Comparison of ENCODE assay signal across 8 cellular contexts in the genomic region with DNA sequence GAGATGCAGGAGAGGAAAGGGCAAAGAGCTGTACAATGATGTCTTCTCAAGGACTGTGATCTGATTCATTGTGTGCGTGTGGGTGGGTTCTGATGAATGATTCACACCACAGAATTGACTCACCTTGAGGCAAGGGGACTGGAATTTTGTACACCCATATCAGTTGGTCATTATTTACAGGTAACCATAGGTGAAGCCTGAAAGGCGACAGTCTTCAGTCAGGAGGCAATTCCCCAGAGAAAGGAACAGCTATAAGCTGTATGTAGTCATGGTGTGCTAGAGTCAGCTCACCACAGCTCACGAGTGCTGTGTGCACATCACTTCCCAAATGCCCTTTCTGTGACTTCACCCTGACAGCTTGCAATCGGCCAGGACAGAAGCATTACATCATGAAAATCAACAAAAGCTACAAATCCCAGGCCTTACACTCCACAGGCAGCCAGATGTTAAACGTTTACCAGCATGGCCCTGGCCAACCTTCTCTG.
DNase-seq lines count a peak whose midpoint lies in the region; ATAC-seq, FAIRE-seq and TF ChIP-seq lines count a peak whose summit lies in the region.

No MANE protein-coding gene starts in this region.

- DNase-seq in activated CD8-positive, alpha-beta memory T cell treated with anti-CD3 and anti-CD28 coated beads, Interleukin-2, amount 10 ng/mL, durations not matched to agents 7 days and 5 days: no peak
- no peak for DNase-seq in activated CD8-positive, alpha-beta memory T cell treated with anti-CD3 and anti-CD28 coated beads, Interleukin-2, amount 50 U/mL, for 48 hours
- peak; percentile 39 for DNase-seq in RKO (ENCODE audit: low spot score)
- DNase-seq in fibroblast of mammary gland (ENCODE audit: low read depth): peak; percentile 85
- DNase-seq in D721Med (ENCODE audit: insufficient read length, low spot score): no peak
- no peak for DNase-seq in NCI-H2081 (lab: John Stamatoyannopoulos, UW)

- TF ChIP-seq CTCF in fibroblast of mammary gland (conservative IDR thresholded peaks at IDR 0.05; ENCODE audit: control insufficient read depth, insufficient read depth, low read depth, low read length) (no peak), D721Med (IDR thresholded peaks at IDR 0.05; ENCODE audit: insufficient read depth, missing control alignments) (no peak)

- H3K4me3 ChIP-seq in fibroblast of mammary gland (ENCODE audit: control insufficient read depth, low read depth, low read length): no peak overlapping the region

- FAIRE-seq in D721Med (lab: Jason Lieb, UNC): no peak

- H3K27me3 Mint-ChIP-seq in activated CD8-positive, alpha-beta memory T cell treated with anti-CD3 and anti-CD28 coated beads, Interleukin-2, amount 10 ng/mL, durations not matched to agents 7 days and 5 days: no peaks in the 10 kb centered on the region
- peaks cover 8% of the 10 kb centered on the region for H3K27me3 Mint-ChIP-seq in stimulated activated memory B cell treated with anti-CD40 and anti-IgM and Interleukin-4, amounts not matched to agents 10 μg/mL and 1 μg/mL and 100 μg/mL, for 72 hours

- H3K27ac Mint-ChIP-seq in activated CD8-positive, alpha-beta memory T cell treated with anti-CD3 and anti-CD28 coated beads, Interleukin-2, amount 10 ng/mL, durations not matched to agents 7 days and 5 days: no peak overlapping the region
- no peak overlapping the region for H3K27ac Mint-ChIP-seq in stimulated activated memory B cell treated with anti-CD40 and anti-IgM and Interleukin-4, amounts not matched to agents 10 μg/mL and 1 μg/mL and 100 μg/mL, for 72 hours

- H3K4me1 Mint-ChIP-seq in activated CD8-positive, alpha-beta memory T cell treated with anti-CD3 and anti-CD28 coated beads, Interleukin-2, amount 10 ng/mL, durations not matched to agents 7 days and 5 days: peaks cover 13% of the 10 kb centered on the region
- no peaks in the 10 kb centered on the region for H3K4me1 Mint-ChIP-seq in stimulated activated memory B cell treated with anti-CD40 and anti-IgM and Interleukin-4, amounts not matched to agents 10 μg/mL and 1 μg/mL and 100 μg/mL, for 72 hours

- H3K9me3 Mint-ChIP-seq in activated CD8-positive, alpha-beta memory T cell treated with anti-CD3 and anti-CD28 coated beads, Interleukin-2, amount 10 ng/mL, durations not matched to agents 7 days and 5 days (ENCODE audit: low read depth): peaks cover 2% of the 10 kb centered on the region
- no peaks in the 10 kb centered on the region for H3K9me3 Mint-ChIP-seq in stimulated activated memory B cell treated with anti-CD40 and anti-IgM and Interleukin-4, amounts not matched to agents 10 μg/mL and 1 μg/mL and 100 μg/mL, for 72 hours

- CTCF ChIA-PET in activated CD8-positive, alpha-beta memory T cell treated with anti-CD3 and anti-CD28 coated beads, Interleukin-2, amount 10 ng/mL, durations not matched to agents 7 days and 5 days (lab: Charles Lee): no interaction called here

- no peaks in the 10 kb centered on the region for H3K36me3 Mint-ChIP-seq in activated CD8-positive, alpha-beta memory T cell treated with anti-CD3 and anti-CD28 coated beads, Interleukin-2, amount 10 ng/mL, durations not matched to agents 7 days and 5 days
- H3K36me3 Mint-ChIP-seq in stimulated activated memory B cell treated with anti-CD40 and anti-IgM and Interleukin-4, amounts not matched to agents 10 μg/mL and 1 μg/mL and 100 μg/mL, for 72 hours: no peaks in the 10 kb centered on the region

- peak; percentile 58 for ATAC-seq in activated CD8-positive, alpha-beta memory T cell treated with anti-CD3 and anti-CD28 coated beads, Interleukin-2, amount 10 ng/mL, durations not matched to agents 7 days and 5 days
- ATAC-seq in stimulated activated memory B cell treated with anti-CD40 and anti-IgM and Interleukin-4, amounts not matched to agents 10 μg/mL and 1 μg/mL and 100 μg/mL, for 72 hours: peak; percentile 62
- no peak for ATAC-seq in HG03097 (IDR thresholded peaks at IDR 0.05; ENCODE audit: low FRiP score, unreplicated experiment)

- no peak overlapping the region for H3K4me3 Mint-ChIP-seq in activated CD8-positive, alpha-beta memory T cell treated with anti-CD3 and anti-CD28 coated beads, Interleukin-2, amount 10 ng/mL, durations not matched to agents 7 days and 5 days
- no peak overlapping the region for H3K4me3 Mint-ChIP-seq in stimulated activated memory B cell treated with anti-CD40 and anti-IgM and Interleukin-4, amounts not matched to agents 10 μg/mL and 1 μg/mL and 100 μg/mL, for 72 hours

Comparison
In these comparisons a context has a peak if more than half of its experiments do, and no peak if none do; other contexts are left out.
1. DNase-seq: peak in RKO (single experiment) and fibroblast of mammary gland (single experiment); none in activated CD8-positive, alpha-beta memory T cell treated with anti-CD3 and anti-CD28 coated beads, Interleukin-2, amount 10 ng/mL, durations not matched to agents 7 days and 5 days (single experiment), activated CD8-positive, alpha-beta memory T cell treated with anti-CD3 and anti-CD28 coated beads, Interleukin-2, amount 50 U/mL, for 48 hours (single experiment), D721Med (single experiment) and NCI-H2081 (0 of 2).